ENCODE assay signal across 16 cellular contexts in the genomic region with DNA sequence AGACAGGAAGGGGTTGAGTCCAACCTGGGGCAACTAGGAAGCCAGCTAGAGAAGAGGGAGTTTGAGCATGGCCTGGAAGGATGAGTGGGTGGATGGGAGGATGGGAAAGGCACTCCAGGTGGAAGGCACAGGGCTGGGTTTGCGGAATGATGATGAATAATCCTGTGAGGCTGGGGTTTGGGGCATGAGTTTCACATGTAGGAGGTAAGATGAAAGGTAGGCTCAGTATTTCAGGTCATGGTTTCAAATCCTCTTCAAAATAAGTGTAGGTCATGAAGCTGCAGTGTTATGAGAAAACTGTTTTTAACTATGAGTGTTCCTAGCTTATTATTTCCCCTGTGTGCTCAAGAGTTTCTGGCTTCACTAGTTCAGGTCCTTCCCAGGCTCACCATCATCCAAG.
A peak's percentile ranks its signal among the peaks of the same experiment; 100 is the strongest.
DNase-seq lines count a peak whose midpoint lies in the region; ATAC-seq and TF ChIP-seq lines count a peak whose summit lies in the region.
"Had no signal": no experiment of that assay in that cellular context is flagged by ENCODE, and none has a peak within 500 bp of the region (broad histone marks: within the 10 kb centered on the region; RNA-seq: fewer than 3 reads in every experiment).

No MANE protein-coding gene starts in this region.

- no peaks in the 10 kb centered on the region for H3K79me2 ChIP-seq in mesendoderm (ENCODE audit: control insufficient read depth, insufficient read depth, low read length)

- H3K56ac ChIP-seq in mesendoderm (ENCODE audit: low read length): no peak overlapping the region

- no peak overlapping the region for H3K23ac ChIP-seq in mesendoderm (ENCODE audit: low read length)

- no peaks in the 10 kb centered on the region for H3K27me3 ChIP-seq in mesendoderm (ENCODE audit: insufficient read depth, low read length, poor library complexity)

- H2BK15ac ChIP-seq in mesendoderm (replicated peaks; ENCODE audit: low read depth): no peak overlapping the region

- no peak overlapping the region for H3K4ac ChIP-seq in mesendoderm (ENCODE audit: low read depth, low read length)

- peak; percentile 48 for ATAC-seq in GM21576 (IDR thresholded peaks at IDR 0.05; ENCODE audit: unreplicated experiment)
- ATAC-seq in activated B cell treated with CpG ODN at 0.5 μM for 24 hours (ENCODE audit: low read depth): no peak
- peak; percentile 80 to 81 for ATAC-seq in stimulated activated naive B cell treated with anti-CD40 and anti-IgM and Interleukin-4, amounts not matched to agents 10 μg/mL and 1 μg/mL and 100 μg/mL, for 72 hours (replicated peaks)
- ATAC-seq in GM18873 (IDR thresholded peaks at IDR 0.05; ENCODE audit: low FRiP score, unreplicated experiment): no peak

- peaks cover 8% of the 10 kb centered on the region for H3K36me3 Mint-ChIP-seq in activated naive CD4-positive, alpha-beta T cell treated with anti-CD3 and anti-CD28 coated beads, Interleukin-2, amount 50 U/mL, for 24 hours
- H3K36me3 Mint-ChIP-seq in activated naive CD4-positive, alpha-beta T cell treated with anti-CD3 and anti-CD28 coated beads, Interleukin-2, amount 10 ng/mL, durations not matched to agents 7 days and 5 days: peaks cover 18% of the 10 kb centered on the region
- H3K36me3 Mint-ChIP-seq in activated B cell treated with CpG ODN at 0.5 μM for 24 hours (ENCODE audit: low read depth): peaks cover 3% of the 10 kb centered on the region
- peaks cover 0 to 4% of the 10 kb centered on the region in 2 donors for H3K36me3 Mint-ChIP-seq in stimulated activated naive B cell treated with anti-CD40 and anti-IgM and Interleukin-4, amounts not matched to agents 10 μg/mL and 1 μg/mL and 100 μg/mL, for 72 hours
- H3K36me3 Mint-ChIP-seq: brain had no signal

- no peak overlapping the region for H3K4me3 ChIP-seq in mesendoderm (ENCODE audit: low read length)

- H4K8ac ChIP-seq in mesendoderm (ENCODE audit: low read depth, low read length): no peak overlapping the region

- WGBS in mesendoderm (ENCODE audit: extremely low coverage, insufficient coverage, low lambda C conversion rate): no CpG with 5 or more reads among the region's 1 CpG

- no peaks in the 10 kb centered on the region for H3K9me3 Mint-ChIP-seq in activated naive CD4-positive, alpha-beta T cell treated with anti-CD3 and anti-CD28 coated beads, Interleukin-2, amount 50 U/mL, for 24 hours
- no peaks in the 10 kb centered on the region for H3K9me3 Mint-ChIP-seq in activated naive CD4-positive, alpha-beta T cell treated with anti-CD3 and anti-CD28 coated beads, Interleukin-2, amount 10 ng/mL, durations not matched to agents 7 days and 5 days
- no peaks in the 10 kb centered on the region for H3K9me3 Mint-ChIP-seq in activated B cell treated with CpG ODN at 0.5 μM for 24 hours
- H3K9me3 Mint-ChIP-seq in stimulated activated naive B cell treated with anti-CD40 and anti-IgM and Interleukin-4, amounts not matched to agents 10 μg/mL and 1 μg/mL and 100 μg/mL, for 72 hours: no peaks in the 10 kb centered on the region
- H3K9me3 Mint-ChIP-seq: brain had no signal

- H2BK5ac ChIP-seq in mesendoderm (ENCODE audit: low read length): no peak overlapping the region

- H3K4me3 Mint-ChIP-seq in activated naive CD4-positive, alpha-beta T cell treated with anti-CD3 and anti-CD28 coated beads, Interleukin-2, amount 50 U/mL, for 24 hours: peak overlapping the region; percentile 9
- no peak overlapping the region for H3K4me3 Mint-ChIP-seq in activated naive CD4-positive, alpha-beta T cell treated with anti-CD3 and anti-CD28 coated beads, Interleukin-2, amount 10 ng/mL, durations not matched to agents 7 days and 5 days
- no peak overlapping the region for H3K4me3 Mint-ChIP-seq in activated B cell treated with CpG ODN at 0.5 μM for 24 hours
- H3K4me3 Mint-ChIP-seq in stimulated activated naive B cell treated with anti-CD40 and anti-IgM and Interleukin-4, amounts not matched to agents 10 μg/mL and 1 μg/mL and 100 μg/mL, for 72 hours: no peak overlapping the region
- H3K4me3 Mint-ChIP-seq: brain had no signal

- no peak for DNase-seq in activated naive CD4-positive, alpha-beta T cell treated with anti-CD3 and anti-CD28 coated beads, Interleukin-2, amount 10 ng/mL, durations not matched to agents 7 days and 5 days
- DNase-seq in activated B cell treated with CpG ODN at 0.5 μM for 24 hours (no peak), NCI-H1436 treated with DMSO at 0.1 percent for 48 hours (lab: John Stamatoyannopoulos, UW) (no peak), mesendoderm (no peak)
- no peak for DNase-seq in stimulated activated naive B cell treated with anti-CD40 and anti-IgM and Interleukin-4, amounts not matched to agents 10 μg/mL and 1 μg/mL and 100 μg/mL, for 72 hours
- DNase-seq: DMS53; Kasumi-1; NCI-H187; NCI-H774; Right ventricle myocardium superior; stimulated activated naive CD4-positive, alpha-beta T cell treated with Interleukin-2 at 50 U/mL for 16 hours had no signal

- H3K79me1 ChIP-seq in mesendoderm (ENCODE audit: low read length): no peaks in the 10 kb centered on the region

- H2AK5ac ChIP-seq in mesendoderm (ENCODE audit: low read length): no peak overlapping the region

- no peak for TF ChIP-seq CTCF in activated B cell treated with CpG ODN at 0.5 μM for 24 hours (IDR thresholded peaks at IDR 0.05)

- intact Hi-C loops in activated B cell treated with CpG ODN at 0.5 μM for 24 hours (cut with micrococcal nuclease): loop anchor here (5.0 kb wide), 1 partner anchor 37 kb away; no protein-coding TSS in a partner anchor

- no peaks in the 10 kb centered on the region for H3K4me1 ChIP-seq in mesendoderm (ENCODE audit: control insufficient read depth, low read depth, low read length)

- POLR2A ChIA-PET in activated B cell treated with CpG ODN at 0.5 μM for 24 hours (lab: Charles Lee): no interaction called here

- no peak overlapping the region for H3K27ac ChIP-seq in mesendoderm (ENCODE audit: low read depth, low read length)

- H3K36me3 ChIP-seq in mesendoderm (ENCODE audit: control insufficient read depth, insufficient read depth, low read length): no peaks in the 10 kb centered on the region

- peak overlapping the region; percentile 86 for H3K27ac Mint-ChIP-seq in activated naive CD4-positive, alpha-beta T cell treated with anti-CD3 and anti-CD28 coated beads, Interleukin-2, amount 50 U/mL, for 24 hours
- no peak overlapping the region for H3K27ac Mint-ChIP-seq in activated naive CD4-positive, alpha-beta T cell treated with anti-CD3 and anti-CD28 coated beads, Interleukin-2, amount 10 ng/mL, durations not matched to agents 7 days and 5 days
- H3K27ac Mint-ChIP-seq in activated B cell treated with CpG ODN at 0.5 μM for 24 hours: peak overlapping the region; percentile 37
- H3K27ac Mint-ChIP-seq in stimulated activated naive B cell treated with anti-CD40 and anti-IgM and Interleukin-4, amounts not matched to agents 10 μg/mL and 1 μg/mL and 100 μg/mL, for 72 hours: peak overlapping the region; percentile 25
- H3K27ac Mint-ChIP-seq: brain, progenitor cell of endocrine pancreas had no signal

- H3K18ac ChIP-seq in mesendoderm (ENCODE audit: low read length): no peak overlapping the region

- H3K27me3 Mint-ChIP-seq in activated naive CD4-positive, alpha-beta T cell treated with anti-CD3 and anti-CD28 coated beads, Interleukin-2, amount 50 U/mL, for 24 hours: no peaks in the 10 kb centered on the region
- no peaks in the 10 kb centered on the region for H3K27me3 Mint-ChIP-seq in activated naive CD4-positive, alpha-beta T cell treated with anti-CD3 and anti-CD28 coated beads, Interleukin-2, amount 10 ng/mL, durations not matched to agents 7 days and 5 days
- no peaks in the 10 kb centered on the region for H3K27me3 Mint-ChIP-seq in activated B cell treated with CpG ODN at 0.5 μM for 24 hours
- no peaks in the 10 kb centered on the region for H3K27me3 Mint-ChIP-seq in stimulated activated naive B cell treated with anti-CD40 and anti-IgM and Interleukin-4, amounts not matched to agents 10 μg/mL and 1 μg/mL and 100 μg/mL, for 72 hours
- H3K27me3 Mint-ChIP-seq: progenitor cell of endocrine pancreas had no signal

- H3K4me2 ChIP-seq in mesendoderm (ENCODE audit: low read length): no peak overlapping the region

- CTCF ChIA-PET in activated naive CD4-positive, alpha-beta T cell treated with anti-CD3 and anti-CD28 coated beads, Interleukin-2, amount 10 ng/mL, durations not matched to agents 7 days and 5 days (lab: Charles Lee): interaction anchor here (1.0 to 1.3 kb wide), 3 partner anchors 9 to 42 kb away, joined by 3 read pairs; no protein-coding TSS in a partner anchor
- CTCF ChIA-PET in activated B cell treated with CpG ODN at 0.5 μM for 24 hours (lab: Charles Lee): no interaction called here

- H4K5ac ChIP-seq in mesendoderm (ENCODE audit: low read length): no peak overlapping the region

- peaks cover 86% of the 10 kb centered on the region for H3K4me1 Mint-ChIP-seq in activated naive CD4-positive, alpha-beta T cell treated with anti-CD3 and anti-CD28 coated beads, Interleukin-2, amount 50 U/mL, for 24 hours
- H3K4me1 Mint-ChIP-seq in activated naive CD4-positive, alpha-beta T cell treated with anti-CD3 and anti-CD28 coated beads, Interleukin-2, amount 10 ng/mL, durations not matched to agents 7 days and 5 days: peaks cover 45% of the 10 kb centered on the region
- H3K4me1 Mint-ChIP-seq in activated B cell treated with CpG ODN at 0.5 μM for 24 hours: peaks cover 19% of the 10 kb centered on the region
- peaks cover 22 to 38% of the 10 kb centered on the region in 2 donors for H3K4me1 Mint-ChIP-seq in stimulated activated naive B cell treated with anti-CD40 and anti-IgM and Interleukin-4, amounts not matched to agents 10 μg/mL and 1 μg/mL and 100 μg/mL, for 72 hours
- H3K4me1 Mint-ChIP-seq: brain had no signal

- H2BK120ac ChIP-seq in mesendoderm (ENCODE audit: low read depth, low read length): no peak overlapping the region

- no peak overlapping the region for H3K9ac ChIP-seq in mesendoderm (ENCODE audit: low read length)

Comparison
In these comparisons a context has a peak if more than half of its experiments do, and no peak if none do; other contexts are left out.
1. ATAC-seq: peak in GM21576 (single experiment) and stimulated activated naive B cell treated with anti-CD40 and anti-IgM and Interleukin-4, amounts not matched to agents 10 μg/mL and 1 μg/mL and 100 μg/mL, for 72 hours (2 of 2); none in activated B cell treated with CpG ODN at 0.5 μM for 24 hours (single experiment) and GM18873 (single experiment).